In the genomic region with DNA sequence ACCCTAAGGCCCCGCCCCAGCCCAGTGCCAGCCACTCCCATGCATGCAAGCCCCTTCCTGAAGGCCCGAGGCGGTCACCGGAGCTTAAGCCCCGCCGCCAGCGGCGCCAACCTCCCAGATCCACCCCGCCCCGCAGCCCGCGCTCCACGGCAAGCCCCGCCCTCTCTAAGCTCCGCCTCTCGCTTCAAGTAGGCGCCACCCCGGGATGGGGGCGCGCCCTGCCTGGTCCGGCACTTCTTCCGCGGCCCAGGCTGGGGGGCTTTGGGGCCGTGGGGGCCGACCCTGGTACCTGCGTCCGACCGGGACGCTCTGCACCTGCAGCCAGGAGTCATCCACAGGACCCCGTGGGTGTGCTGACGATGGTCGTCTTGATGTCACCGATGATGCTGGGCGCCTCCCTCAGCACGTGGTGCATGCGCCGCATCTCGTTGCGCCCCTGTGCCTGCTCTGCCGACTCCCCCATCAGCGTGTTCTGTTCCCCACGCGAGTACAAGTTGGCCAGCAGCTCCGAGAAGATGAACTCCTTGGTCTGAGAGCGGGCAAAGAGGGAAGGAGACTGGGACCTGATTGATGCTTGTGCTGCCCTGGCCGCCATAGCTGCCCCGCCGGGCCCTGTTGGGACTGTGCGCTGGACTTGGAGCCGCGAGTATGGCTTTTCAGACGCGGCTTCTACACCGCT, we compare ENCODE assay signal across 8 cellular contexts. TPM values are rescaled to one million over a fixed set of nuclear protein-coding genes. Genes with fewer than 3 reads are reported as not detected.
A peak's percentile ranks its signal among the peaks of the same experiment; 100 is the strongest.
DNase-seq lines count a peak whose midpoint lies in the region; ATAC-seq and TF ChIP-seq lines count a peak whose summit lies in the region.

No MANE protein-coding gene starts in this region.

- no peaks in the 10 kb centered on the region for H4K20me1 ChIP-seq in hepatocyte (ENCODE audit: insufficient read depth, poor library complexity, severe bottlenecking)

- H3K79me2 ChIP-seq in hepatocyte = peaks cover 2% of the 10 kb centered on the region

- H3K9me3 ChIP-seq in hepatocyte (ENCODE audit: low read depth) = no peaks in the 10 kb centered on the region

- no peak for TF ChIP-seq CTCF in astrocyte of the cerebellum (IDR thresholded peaks at IDR 0.05; ENCODE audit: low read depth, low read length, missing control alignments)
- no peak for TF ChIP-seq CTCF in hepatocyte (IDR thresholded peaks at IDR 0.05; ENCODE audit: poor library complexity)

- H3K4me3 ChIP-seq in astrocyte of the cerebellum (ENCODE audit: low read depth, low read length) (peak overlapping the region; percentile 74), hepatocyte (peak overlapping the region; percentile 93)

- DNase-seq in NCI-H1930 (lab: John Stamatoyannopoulos, UW) (peak; percentile 77 to 86), T-helper 9 cell (peak; percentile 85), astrocyte of the cerebellum (ENCODE audit: low read depth) (peak; percentile 85), hepatocyte (ENCODE audit: low spot score) (peak; percentile 98), retina (peak; percentile 95), GF-D8 (lab: John Stamatoyannopoulos, UW) (no peak)

- no peaks in the 10 kb centered on the region for H3K36me3 ChIP-seq in hepatocyte (replicated peaks; ENCODE audit: insufficient read depth, low read depth)

- in situ Hi-C loops in astrocyte of the cerebellum (cut with HindIII; ENCODE audit: low sequenced_read_pairs) = no loop called here

- WGBS in hepatocyte (ENCODE audit: low lambda C conversion rate, missing lambda C conversion rate) = 32% methylated on average over 25 of the region's 54 CpGs

- H3K9me2 ChIP-seq in hepatocyte (replicated peaks; ENCODE audit: insufficient read depth) = no peaks in the 10 kb centered on the region

- H3K27ac ChIP-seq in hepatocyte = no peak overlapping the region

- no peak for TF ChIP-seq POLR2A in GM18505 (IDR thresholded peaks at IDR 0.05; ENCODE audit: borderline replicate concordance, extremely low read depth, insufficient read depth, insufficient read length)

- H3K27me3 ChIP-seq in hepatocyte = no peaks in the 10 kb centered on the region

- H2AFZ ChIP-seq in hepatocyte = peak overlapping the region; percentile 96

- peaks cover 9% of the 10 kb centered on the region for H3K4me1 ChIP-seq in hepatocyte (ENCODE audit: insufficient read depth)

- H3K4me2 ChIP-seq in hepatocyte = peak overlapping the region; percentile 99

- ATAC-seq in GM18505 (IDR thresholded peaks at IDR 0.05; ENCODE audit: unreplicated experiment) (peak; percentile 96), HG02970 (IDR thresholded peaks at IDR 0.05; ENCODE audit: low FRiP score, unreplicated experiment) (peak; percentile 88)

RNA-seq across cellular contexts. Expression of a gene that starts 26.1 kb away (rescaled TPM):
- 3.2 and 6.4 TPM in 2 replicates for total RNA-seq in hepatocyte
- polyA plus RNA-seq in hepatocyte = 7.8 and 8.6 TPM in 2 replicates
